In the genomic region with DNA sequence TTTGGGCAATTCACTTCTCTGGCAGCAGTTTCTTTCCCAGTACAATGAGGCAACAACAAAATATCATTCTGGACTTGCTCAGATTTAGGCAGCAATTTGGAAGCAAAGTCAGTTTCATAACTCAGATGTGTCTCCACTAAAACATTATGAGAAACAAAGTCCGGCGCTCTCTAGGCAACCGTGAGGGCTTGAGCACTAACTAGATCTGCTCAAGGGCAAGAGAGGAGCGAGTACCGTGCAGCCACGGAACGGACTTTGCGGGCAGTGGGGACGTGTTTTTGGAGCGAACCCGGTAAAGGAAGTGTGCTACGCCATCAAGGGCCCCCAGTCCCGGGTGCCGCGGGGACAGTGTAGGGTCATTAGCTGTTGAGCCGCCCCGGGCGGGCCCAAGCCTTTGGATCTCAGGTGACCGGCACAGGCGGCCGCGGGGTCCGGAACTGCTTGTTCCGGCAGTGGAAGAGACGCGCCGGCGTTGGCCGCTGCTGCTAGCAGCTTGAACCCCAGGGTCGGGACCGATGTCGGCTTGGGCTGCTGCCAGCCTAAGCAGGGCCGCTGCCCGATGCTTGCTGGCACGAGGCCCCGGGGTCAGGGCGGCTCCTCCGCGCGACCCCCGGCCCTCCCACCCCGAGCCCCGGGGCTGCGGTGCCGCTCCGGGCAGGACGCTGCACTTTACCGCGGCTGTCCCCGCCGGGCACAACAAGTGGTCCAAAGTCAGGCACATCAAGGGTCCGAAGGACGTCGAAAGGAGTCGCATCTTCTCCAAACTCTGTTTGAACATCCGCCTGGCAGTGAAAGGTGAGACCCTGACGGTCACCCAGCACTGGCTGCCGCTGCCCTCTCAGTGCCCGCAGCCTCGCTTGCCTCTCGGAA, we compare ENCODE assay signal across 8 cellular contexts. TPM values are rescaled to one million over a fixed set of nuclear protein-coding genes. Genes with fewer than 3 reads are reported as not detected.
DNase-seq lines count a peak whose midpoint lies in the region; ATAC-seq, FAIRE-seq and TF ChIP-seq lines count a peak whose summit lies in the region.

TSS of gene TACO1 (plus strand) at position 327 of the 870 bp plus-strand sequence. CDS start at position 516, 189 bp downstream.

- DNase-seq in AG09319 (ENCODE audit: extremely low read depth, low read depth), result peak; percentile 63
- peak; percentile 64 for DNase-seq in NCI-H446 treated with DMSO at 0.1 percent for 48 hours (lab: John Stamatoyannopoulos, UW)
- peak; percentile 80 for DNase-seq in activated CD4-positive, CD25-positive, alpha-beta regulatory T cell treated with anti-CD3 and anti-CD28 coated beads, Interleukin-2, amount 50 U/mL, for 72 hours
- peak; percentile 86 for DNase-seq in cerebellar cortex (ENCODE audit: low spot score)
- peak; percentile 91 for DNase-seq in kidney
- DNase-seq in stimulated activated CD4-positive, alpha-beta T cell treated with anti-CD3 and anti-CD28 coated beads, Interleukin-12 subunit alpha, Interleukin-12 subunit beta, amount 100 ng/mL, for 48 hours (ENCODE audit: low read depth in 2 of 3, low spot score in 1 of 3), result peak; percentile 66 to 81 (median 69)

- peaks cover 0 to 10% of the 10 kb centered on the region in 2 donors for H3K4me1 ChIP-seq in kidney (ENCODE audit: control insufficient read depth in 1 of 2, insufficient read depth in 1 of 2, low read depth in 1 of 2, low read length in 2 of 2)

- FAIRE-seq in kidney (lab: Jason Lieb, UNC), result no peak

- no peak for TF ChIP-seq CTCF in AG09319 (IDR thresholded peaks at IDR 0.05; ENCODE audit: low read depth, low read length)
- peak; percentile 0 for TF ChIP-seq CTCF in kidney (IDR thresholded peaks at IDR 0.05; ENCODE audit: borderline replicate concordance, extremely low read depth, insufficient read depth)

- ATAC-seq in GM19035 (IDR thresholded peaks at IDR 0.05; ENCODE audit: unreplicated experiment), result peak; percentile 91
- ATAC-seq in HG03354 (IDR thresholded peaks at IDR 0.05; ENCODE audit: poor library complexity, severe bottlenecking, unreplicated experiment), result peak; percentile 96

- H3K36me3 ChIP-seq in kidney (ENCODE audit: control insufficient read depth in 1 of 2, insufficient read depth in 2 of 2, low read length in 2 of 2), result peaks cover 9 to 13% of the 10 kb centered on the region in 2 donors

- peak within 1 kb of the TSS; percentile 86 to 89 for H3K4me3 ChIP-seq in kidney (ENCODE audit: low read length in 2 of 2)

- H3K27ac ChIP-seq in kidney (ENCODE audit: low read depth in 2 of 2, low read length in 2 of 2), result peak within 1 kb of the TSS; percentile 63 to 83

- peak within 1 kb of the TSS; percentile 76 to 95 for H3K9ac ChIP-seq in kidney (ENCODE audit: low read length in 2 of 2)

- intact Hi-C loops in kidney (cut with DNase I), result no loop called here

- no peaks in the 10 kb centered on the region for H3K9me3 ChIP-seq in kidney (ENCODE audit: control insufficient read depth in 1 of 2, low read length in 2 of 2)

RNA-seq across cellular contexts. Expression of gene TACO1, which starts in this region (rescaled TPM):
- 18.4 TPM for total RNA-seq in kidney
- polyA plus RNA-seq in kidney (ENCODE audit: insufficient read depth, low read depth, low replicate concordance), result 80.1 TPM

Comparison
In these comparisons a context has a peak if more than half of its experiments do, and no peak if none do; other contexts are left out.
1. Peak in every context shown above with its lines: DNase-seq, ATAC-seq, H3K4me3 ChIP-seq and H3K27ac ChIP-seq.